8 cellular contexts compared by ENCODE assay signal in genomic region chr1:27527857-27528700, GRCh38. TPM values are rescaled to one million over a fixed set of nuclear protein-coding genes. Genes with fewer than 3 reads are reported as not detected.
DNase-seq lines count a peak whose midpoint lies in the region; ATAC-seq and TF ChIP-seq lines count a peak whose summit lies in the region.

No MANE protein-coding gene starts in this region.

- 0 out of 2 replicates have a peak, but pooled peaks cover 11% of the 10 kb centered on the region for H3F3A ChIP-seq in PC-9 (ENCODE audit: insufficient read depth, low read depth)

- H3K4me3 Mint-ChIP-seq in activated naive CD8-positive, alpha-beta T cell treated with anti-CD3 and anti-CD28 coated beads, Interleukin-2, amount 50 U/mL, for 24 hours = peak overlapping the region; percentile 61

- 0 out of 2 replicates have a peak overlapping the region, but pooled peaks have one; percentile 39 for H2AFZ ChIP-seq in PC-9

- no peaks in the 10 kb centered on the region for H3K9me3 Mint-ChIP-seq in activated naive CD8-positive, alpha-beta T cell treated with anti-CD3 and anti-CD28 coated beads, Interleukin-2, amount 50 U/mL, for 24 hours

- DNase-seq in NCI-H524 (lab: John Stamatoyannopoulos, UW) (peak; percentile 17 to 67), NCI-H524 treated with DMSO at 0.1 percent for 48 hours (lab: John Stamatoyannopoulos, UW) (no peak), PC-9 (peak; percentile 48 to 82), right cardiac atrium (peak; percentile 38 to 84 (median 83)), putamen (ENCODE audit: low spot score) (peak; percentile 60)
- DNase-seq in activated naive CD8-positive, alpha-beta T cell treated with anti-CD3 and anti-CD28 coated beads, Interleukin-2, amount 50 U/mL, for 24 hours = peak; percentile 54

- intact Hi-C loops in PC-9 (cut with micrococcal nuclease; ENCODE audit: unreplicated experiment) (loop anchor here (5.0 kb wide), 1 partner anchor 36 kb away; the partner anchor contains the start of gene WASF2), right cardiac atrium (cut with DNase I) (loop anchor here in 2 of 4 donors (5.0 to 10.0 kb wide), 3 partner anchors 39 to 493 kb away; partner anchors contain the start of gene AHDC1 (in 1 of the 2))

- peaks cover 3% of the 10 kb centered on the region for H3K36me3 Mint-ChIP-seq in activated naive CD8-positive, alpha-beta T cell treated with anti-CD3 and anti-CD28 coated beads, Interleukin-2, amount 50 U/mL, for 24 hours (ENCODE audit: low read depth)

- H3K27me3 ChIP-seq in PC-9 (ENCODE audit: insufficient read depth, low read depth) (no peaks in the 10 kb centered on the region), right cardiac atrium (ENCODE audit: control insufficient read depth, insufficient read depth) (no peaks in the 10 kb centered on the region)

- peak overlapping the region; percentile 49; the same call in 1 of the 2 replicates for H3K4me3 ChIP-seq in PC-9
- peak overlapping the region; percentile 43 for H3K4me3 ChIP-seq in right cardiac atrium (ENCODE audit: low read length)

- H3K27me3 Mint-ChIP-seq in activated naive CD8-positive, alpha-beta T cell treated with anti-CD3 and anti-CD28 coated beads, Interleukin-2, amount 50 U/mL, for 24 hours = no peaks in the 10 kb centered on the region

- no peaks in the 10 kb centered on the region for H3K4me1 ChIP-seq in PC-9 (replicated peaks; ENCODE audit: insufficient read depth)
- H3K4me1 ChIP-seq in right cardiac atrium (ENCODE audit: control insufficient read depth, insufficient read depth, low read length) = peaks cover 39% of the 10 kb centered on the region

- H3K9me3 ChIP-seq in PC-9 (ENCODE audit: insufficient read depth, low read depth) (no peaks in the 10 kb centered on the region), right cardiac atrium (ENCODE audit: control insufficient read depth, low read length) (no peaks in the 10 kb centered on the region)

- H3K4me2 ChIP-seq in PC-9 = peak overlapping the region; percentile 79

- 2% methylated on average over 74 of the region's 74 CpGs for WGBS in right cardiac atrium

- TF ChIP-seq CTCF in PC-9 (conservative IDR thresholded peaks at IDR 0.05) = no peak

- BruUV-seq in PC-9 (replicated peaks; lab: Mats Ljungman, UMichigan) = no TSS peak

- no peaks in the 10 kb centered on the region for H3K79me2 ChIP-seq in PC-9 (ENCODE audit: low read depth)

- H4K20me1 ChIP-seq in PC-9 (ENCODE audit: insufficient read depth) = no peaks in the 10 kb centered on the region

- POLR2A ChIA-PET in PC-9 (lab: Charles Lee; ENCODE audit: unreplicated experiment) = interaction anchor here (0.6 to 0.7 kb wide), 2 partner anchors 26 to 29 kb away, joined by 4 to 5 read pairs; no protein-coding TSS in a partner anchor

- no peak overlapping the region for H3K27ac Mint-ChIP-seq in activated naive CD8-positive, alpha-beta T cell treated with anti-CD3 and anti-CD28 coated beads, Interleukin-2, amount 50 U/mL, for 24 hours

- H3K27ac ChIP-seq in PC-9 (no peak overlapping the region), right cardiac atrium (ENCODE audit: low read length) (peak overlapping the region; percentile 48)

- CTCF ChIA-PET in PC-9 (lab: Charles Lee) = interaction anchor here (0.7 kb wide), 1 partner anchor 10 kb away, joined by 3 read pairs; no protein-coding TSS in a partner anchor

- no peaks in the 10 kb centered on the region for H3K9me2 ChIP-seq in PC-9 (ENCODE audit: insufficient read depth)

- H3K4me1 Mint-ChIP-seq in activated naive CD8-positive, alpha-beta T cell treated with anti-CD3 and anti-CD28 coated beads, Interleukin-2, amount 50 U/mL, for 24 hours = peaks cover 62% of the 10 kb centered on the region

- no peak for ATAC-seq in activated naive CD8-positive, alpha-beta T cell treated with anti-CD3 and anti-CD28 coated beads, Interleukin-2, amount 50 U/mL, for 24 hours
- ATAC-seq in right cardiac atrium = peak; percentile 30 to 43
- no peak for ATAC-seq in GM18873 (IDR thresholded peaks at IDR 0.05; ENCODE audit: low FRiP score, unreplicated experiment)
- no peak for ATAC-seq in HG03521 (IDR thresholded peaks at IDR 0.05; ENCODE audit: unreplicated experiment)

- no peaks in the 10 kb centered on the region for H3K36me3 ChIP-seq in PC-9 (ENCODE audit: low read depth)

RNA-seq across cellular contexts. Expression of gene WASF2, which starts 38.1 kb away (rescaled TPM):
- total RNA-seq in PC-9 (2021) = 96.5 and 134 TPM in 2 replicates
- 10 to 100 TPM; 64.4 to 77.9 (median 71.5) TPM for total RNA-seq in right cardiac atrium
- 22.1 TPM for polyA plus RNA-seq in right cardiac atrium

Comparison
In these comparisons a context has a peak if more than half of its experiments do, and no peak if none do; other contexts are left out.
1. ATAC-seq: peak in right cardiac atrium (2 of 2); none in activated naive CD8-positive, alpha-beta T cell treated with anti-CD3 and anti-CD28 coated beads, Interleukin-2, amount 50 U/mL, for 24 hours (single experiment), GM18873 (single experiment) and HG03521 (single experiment).